Comparison of ENCODE assay signal across 9 cellular contexts in genomic region chr9:133238272-133238850, GRCh38. TPM values are rescaled to one million over a fixed set of nuclear protein-coding genes. Genes with fewer than 3 reads are reported as not detected.
DNase-seq lines count a peak whose midpoint lies in the region; ATAC-seq and TF ChIP-seq lines count a peak whose summit lies in the region.
"Had no signal": no experiment of that assay in that cellular context is flagged by ENCODE, and none has a peak within 500 bp of the region (broad histone marks: within the 10 kb centered on the region; RNA-seq: fewer than 3 reads in every experiment).

No MANE protein-coding gene starts in this region.

- H3K4me3 Mint-ChIP-seq in activated T-helper 1 cell treated with anti-CD3 and anti-CD28 coated beads, Interleukin-12 subunit alpha, Interleukin-12 subunit beta, Interleukin-2, Interleukin-4 antibody, amounts not matched to agents 30 ng/mL and 10 ng/mL and 1 ng/mL, durations not matched to agents 14 hours and 24 hours and 36 hours: no peak overlapping the region
- H3K4me3 Mint-ChIP-seq in type B pancreatic cell: peak overlapping the region; percentile 82

- intact Hi-C loops in activated T-helper 1 cell treated with anti-CD3 and anti-CD28 coated beads, Interleukin-12 subunit alpha, Interleukin-12 subunit beta, Interleukin-2, Interleukin-4 antibody, amounts not matched to agents 30 ng/mL and 10 ng/mL and 1 ng/mL, durations not matched to agents 14 hours and 24 hours and 36 hours (cut with micrococcal nuclease): no loop called here
- intact Hi-C loops in head of caudate nucleus (cut with DNase I): no loop called here

- H3K4me3 ChIP-seq in Karpas-422 (ENCODE audit: low read length): peak overlapping the region; percentile 35; the same call in 1 of the 2 replicates
- H3K4me3 ChIP-seq: PC-9 had no signal

- H3K9ac ChIP-seq in Karpas-422 (ENCODE audit: low read length): no peak overlapping the region

- no peaks in the 10 kb centered on the region for H3K79me2 ChIP-seq in Karpas-422 (ENCODE audit: low read length)

- H3K4me2 ChIP-seq in Karpas-422 (ENCODE audit: low read depth, low read length, poor library complexity, severe bottlenecking): peak overlapping the region; percentile 46
- H3K4me2 ChIP-seq: PC-9 had no signal

- H3K36me3 Mint-ChIP-seq in activated T-helper 1 cell treated with anti-CD3 and anti-CD28 coated beads, Interleukin-12 subunit alpha, Interleukin-12 subunit beta, Interleukin-2, Interleukin-4 antibody, amounts not matched to agents 30 ng/mL and 10 ng/mL and 1 ng/mL, durations not matched to agents 14 hours and 24 hours and 36 hours (ENCODE audit: low read depth): no peaks in the 10 kb centered on the region
- no peaks in the 10 kb centered on the region for H3K36me3 Mint-ChIP-seq in type B pancreatic cell

- peaks cover 14% of the 10 kb centered on the region for H3K4me1 Mint-ChIP-seq in activated T-helper 1 cell treated with anti-CD3 and anti-CD28 coated beads, Interleukin-12 subunit alpha, Interleukin-12 subunit beta, Interleukin-2, Interleukin-4 antibody, amounts not matched to agents 30 ng/mL and 10 ng/mL and 1 ng/mL, durations not matched to agents 14 hours and 24 hours and 36 hours (ENCODE audit: low read depth)
- peaks cover 17% of the 10 kb centered on the region for H3K4me1 Mint-ChIP-seq in type B pancreatic cell (ENCODE audit: unreplicated experiment)

- H3K4me1 ChIP-seq in Karpas-422 (ENCODE audit: low read length): peaks cover 6% of the 10 kb centered on the region

- H3K27ac Mint-ChIP-seq in activated T-helper 1 cell treated with anti-CD3 and anti-CD28 coated beads, Interleukin-12 subunit alpha, Interleukin-12 subunit beta, Interleukin-2, Interleukin-4 antibody, amounts not matched to agents 30 ng/mL and 10 ng/mL and 1 ng/mL, durations not matched to agents 14 hours and 24 hours and 36 hours: no peak overlapping the region
- peak overlapping the region; percentile 76 for H3K27ac Mint-ChIP-seq in type B pancreatic cell

- no peaks in the 10 kb centered on the region for H3K9me3 ChIP-seq in Karpas-422 (ENCODE audit: low read length)

- no peak overlapping the region for H3K27ac ChIP-seq in Karpas-422 (ENCODE audit: low read length)
- H3K27ac ChIP-seq: PC-9 had no signal

- H2AFZ ChIP-seq in Karpas-422 (ENCODE audit: low read length): 0 out of 2 replicates have a peak overlapping the region, but pooled peaks have one; percentile 41
- H2AFZ ChIP-seq: PC-9 had no signal

- peak; percentile 94 for ATAC-seq in omental fat pad (ENCODE audit: low FRiP score)
- no peak for ATAC-seq in HG03378 (IDR thresholded peaks at IDR 0.05; ENCODE audit: unreplicated experiment)
- no peak for ATAC-seq in GM18498 (IDR thresholded peaks at IDR 0.05; ENCODE audit: unreplicated experiment)

- H4K20me1 ChIP-seq in Karpas-422 (ENCODE audit: insufficient read depth, low read depth, low read length): no peaks in the 10 kb centered on the region

- no peaks in the 10 kb centered on the region for H3K9me2 ChIP-seq in Karpas-422 (replicated peaks; ENCODE audit: insufficient read depth, low read length)

- H3K27me3 Mint-ChIP-seq in activated T-helper 1 cell treated with anti-CD3 and anti-CD28 coated beads, Interleukin-12 subunit alpha, Interleukin-12 subunit beta, Interleukin-2, Interleukin-4 antibody, amounts not matched to agents 30 ng/mL and 10 ng/mL and 1 ng/mL, durations not matched to agents 14 hours and 24 hours and 36 hours (ENCODE audit: insufficient read depth): peaks cover 14% of the 10 kb centered on the region
- no peaks in the 10 kb centered on the region for H3K27me3 Mint-ChIP-seq in type B pancreatic cell

- H3K27me3 ChIP-seq in Karpas-422 (ENCODE audit: low read length): no peaks in the 10 kb centered on the region

- DNase-seq in Karpas-422: peak; percentile 90
- peak; percentile 22 for DNase-seq in activated T-helper 1 cell treated with anti-CD3 and anti-CD28 coated beads, Interleukin-12 subunit alpha, Interleukin-12 subunit beta, Interleukin-2, Interleukin-4 antibody, amounts not matched to agents 30 ng/mL and 10 ng/mL and 1 ng/mL, durations not matched to agents 14 hours and 24 hours and 36 hours (ENCODE audit: low spot score)
- DNase-seq in head of caudate nucleus: peak in 35 of 42 donors; percentile 2 to 68 (median 45)
- DNase-seq in omental fat pad (ENCODE audit: low spot score): peak; percentile 70
- peak; percentile 83 for DNase-seq in type B pancreatic cell (ENCODE audit: extremely low spot score, unreplicated experiment)
- DNase-seq in NCI-H1694 treated with DMSO at 0.1 percent for 48 hours (lab: John Stamatoyannopoulos, UW): no peak

- TF ChIP-seq CTCF in omental fat pad (IDR thresholded peaks at IDR 0.05): no peak
- no peak for TF ChIP-seq CTCF in type B pancreatic cell (conservative IDR thresholded peaks at IDR 0.05)

- no peaks in the 10 kb centered on the region for H3K36me3 ChIP-seq in Karpas-422 (ENCODE audit: insufficient read depth, low read length)

- H3K9me3 Mint-ChIP-seq in activated T-helper 1 cell treated with anti-CD3 and anti-CD28 coated beads, Interleukin-12 subunit alpha, Interleukin-12 subunit beta, Interleukin-2, Interleukin-4 antibody, amounts not matched to agents 30 ng/mL and 10 ng/mL and 1 ng/mL, durations not matched to agents 14 hours and 24 hours and 36 hours: no peaks in the 10 kb centered on the region
- H3K9me3 Mint-ChIP-seq in type B pancreatic cell: no peaks in the 10 kb centered on the region

RNA-seq across cellular contexts. Expression of gene OBP2B, which starts 29.3 kb away (rescaled TPM):
- total RNA-seq in Karpas-422 (2014; rRNA removed; shearing (Covaris generic); ENCODE audit: low replicate concordance): not detected in 2 replicates
- total RNA-seq in activated T-helper 1 cell treated with anti-CD3 and anti-CD28 coated beads, Interleukin-12 subunit alpha, Interleukin-12 subunit beta, Interleukin-2, Interleukin-4 antibody, amounts not matched to agents 30 ng/mL and 10 ng/mL and 1 ng/mL, durations not matched to agents 14 hours and 24 hours and 36 hours: not detected in 2 replicates
- total RNA-seq in omental fat pad: not detected
- not detected in 2 replicates for total RNA-seq in type B pancreatic cell (ENCODE audit: low replicate concordance)
- total RNA-seq: PC-9 had no signal

RNA-seq across cellular contexts. Expression of gene ABO, which starts 36.6 kb away (rescaled TPM):
- total RNA-seq in Karpas-422 (2014; rRNA removed; shearing (Covaris generic); ENCODE audit: low replicate concordance): not detected in 2 replicates
- total RNA-seq in activated T-helper 1 cell treated with anti-CD3 and anti-CD28 coated beads, Interleukin-12 subunit alpha, Interleukin-12 subunit beta, Interleukin-2, Interleukin-4 antibody, amounts not matched to agents 30 ng/mL and 10 ng/mL and 1 ng/mL, durations not matched to agents 14 hours and 24 hours and 36 hours: 0.34 and 0.60 TPM in 2 replicates
- total RNA-seq in omental fat pad (1 to 10 TPM; 1.8 to 7.3 (median 4.0) TPM), type B pancreatic cell (ENCODE audit: low replicate concordance) (3.7 and 5.6 TPM in 2 replicates)
